24 cellular contexts compared by ENCODE assay signal in the genomic region with DNA sequence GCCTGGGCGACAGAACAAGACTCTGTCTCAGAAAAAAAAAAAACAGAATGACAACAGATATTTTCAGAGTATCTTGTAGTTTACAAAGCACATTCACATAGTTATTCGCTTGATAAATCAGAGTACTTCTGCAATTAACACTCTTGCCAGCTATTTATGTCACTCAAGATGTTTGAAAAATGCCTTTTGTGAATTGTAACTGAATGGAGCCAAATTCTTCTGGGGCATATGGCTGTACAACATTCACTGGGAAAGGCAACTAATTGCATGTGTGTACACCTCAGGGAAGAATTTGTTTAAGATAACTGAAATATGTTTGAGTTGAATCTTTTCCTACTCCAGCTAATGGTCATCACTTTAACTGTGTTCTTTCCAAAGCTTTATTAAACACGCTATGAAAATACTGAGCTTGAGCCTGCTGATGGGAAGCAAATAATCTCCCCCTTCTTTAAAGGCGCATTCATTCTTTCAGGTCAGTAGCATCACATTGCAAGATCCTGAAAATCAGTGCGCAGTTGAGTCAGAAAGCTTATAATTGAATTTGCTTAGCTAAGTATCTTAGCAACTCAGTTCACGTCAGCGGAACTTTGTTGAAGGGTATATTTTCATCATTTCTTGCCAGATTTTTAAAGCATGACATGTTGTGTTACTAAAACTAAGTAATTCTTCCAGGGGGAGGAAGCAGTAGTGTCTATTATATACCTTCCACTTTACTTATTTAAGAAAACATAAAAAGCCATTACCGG.
"Had no signal": no experiment of that assay in that cellular context is flagged by ENCODE, and none has a peak within 500 bp of the region (broad histone marks: within the 10 kb centered on the region; RNA-seq: fewer than 3 reads in every experiment).

No MANE protein-coding gene starts in this region.

- H3K27me3 Mint-ChIP-seq: naive B cell, progenitor cell of endocrine pancreas had no signal

- H3K9me3 Mint-ChIP-seq: immature natural killer cell, naive B cell, nephron had no signal

- DNase-seq: effector CD4-positive, alpha-beta T cell; foreskin fibroblast; glutamatergic neuron; immature natural killer cell; kidney; left colon; left ventricle myocardium superior; mesenchymal stem cell; naive B cell; occipital lobe; pancreas; right cardiac atrium; small intestine; stimulated activated CD4-positive, alpha-beta T cell treated with anti-CD3 and anti-CD28 coated beads, Interleukin-12 subunit alpha, Interleukin-12 subunit beta, amount 100 ng/mL, for 4 hours; stimulated activated naive CD4-positive, alpha-beta T cell; stomach; substantia nigra; transverse colon had no signal

- H3K36me3 Mint-ChIP-seq: immature natural killer cell, naive B cell had no signal

- H3K4me1 ChIP-seq: gastroesophageal sphincter, pancreas, transverse colon had no signal

- H3K4me1 Mint-ChIP-seq: immature natural killer cell, naive B cell had no signal

- H3K27ac ChIP-seq: coronary artery, gastroesophageal sphincter, pancreas, stomach, thoracic aorta, transverse colon had no signal

- H3K36me3 ChIP-seq: gastroesophageal sphincter, pancreas, stomach, thoracic aorta, transverse colon had no signal

- H3K4me3 Mint-ChIP-seq: immature natural killer cell, naive B cell, nephron had no signal

- FAIRE-seq: kidney, pancreas, small intestine had no signal

- ATAC-seq: gastroesophageal sphincter, left colon, left ventricle myocardium superior, pancreas, right cardiac atrium had no signal

- H3K27ac Mint-ChIP-seq: immature natural killer cell, naive B cell, nephron, progenitor cell of endocrine pancreas had no signal

- H3K4me3 ChIP-seq: coronary artery, gastroesophageal sphincter, lung, pancreas, stomach, thoracic aorta, transverse colon had no signal

- H3K9me3 ChIP-seq: gastroesophageal sphincter, pancreas, stomach, thoracic aorta, transverse colon had no signal

- H3K27me3 ChIP-seq: gastroesophageal sphincter, pancreas, stomach, transverse colon had no signal
